Comparison of ENCODE assay signal across 21 cellular contexts in genomic region chr20:61218886-61219480, GRCh38. TPM values are rescaled to one million over a fixed set of nuclear protein-coding genes. Genes with fewer than 3 reads are reported as not detected.
DNase-seq lines count a peak whose midpoint lies in the region; ATAC-seq and TF ChIP-seq lines count a peak whose summit lies in the region.
"Had no signal": no experiment of that assay in that cellular context is flagged by ENCODE, and none has a peak within 500 bp of the region (broad histone marks: within the 10 kb centered on the region; RNA-seq: fewer than 3 reads in every experiment).

No MANE protein-coding gene starts in this region.

- H3K4me1 ChIP-seq in colonic mucosa: no peaks in the 10 kb centered on the region
- H3K4me1 ChIP-seq: gastroesophageal sphincter, upper lobe of right lung had no signal

- intact Hi-C loops in colonic mucosa (cut with DNase I): no loop called here

- no peaks in the 10 kb centered on the region for H3K36me3 ChIP-seq in colonic mucosa
- H3K36me3 ChIP-seq: gastroesophageal sphincter, upper lobe of right lung had no signal

- ATAC-seq in GM19455 (IDR thresholded peaks at IDR 0.05; ENCODE audit: unreplicated experiment): no peak
- ATAC-seq: gastroesophageal sphincter, left colon, upper lobe of right lung, WTC11 had no signal

- TF ChIP-seq CTCF in colonic mucosa (IDR thresholded peaks at IDR 0.05): no peak

- H3K27ac ChIP-seq in colonic mucosa: no peak overlapping the region
- H3K27ac ChIP-seq: gastroesophageal sphincter, upper lobe of right lung had no signal

- no peak overlapping the region for H3K9ac ChIP-seq in colonic mucosa (ENCODE audit: low read depth in 2 of 2, low read length in 2 of 2)
- H3K9ac ChIP-seq: SK-N-SH had no signal

- H3K27me3 ChIP-seq in colonic mucosa: no peaks in the 10 kb centered on the region

- DNase-seq in EL (peak; percentile 56), NCI-H226 (peak; percentile 12), fibroblast of peridontal ligament (ENCODE audit: extremely low read depth) (peak; percentile 27), skeletal muscle cell (ENCODE audit: low read depth) (peak; percentile 23), NCI-H526 treated with DMSO at 0.1 percent for 48 hours (lab: John Stamatoyannopoulos, UW) (no peak), cerebellar cortex (ENCODE audit: low spot score) (no peak), colonic mucosa (no peak)
- DNase-seq: activated CD4-positive, alpha-beta T cell treated with anti-CD3 and anti-CD28 coated beads, Interleukin-2, amount 50 U/mL, for 48 hours; activated naive CD4-positive, alpha-beta T cell treated with Interleukin-2 at 50 U/mL for 16 hours; cortex of kidney; DMS153; left colon; NCI-H1694 treated with DMSO at 0.1 percent for 48 hours; NCI-H2227 treated with DMSO at 0.1 percent for 48 hours; NK-92 treated with Interleukin-12 subunit alpha and Interleukin-12 subunit beta, amount 100 ng/mL, for 24 hours; SK-N-SH; stimulated activated CD4-positive, alpha-beta T cell treated with anti-CD3 and anti-CD28 coated beads, Interleukin-4, amount 100 ng/mL, for 24 hours; upper lobe of right lung had no signal

- H3K4me3 ChIP-seq in skeletal muscle cell (ENCODE audit: low read depth, low read length) (no peak overlapping the region), colonic mucosa (no peak overlapping the region)
- H3K4me3 ChIP-seq: gastroesophageal sphincter, upper lobe of right lung had no signal

- no peaks in the 10 kb centered on the region for H3K9me3 ChIP-seq in colonic mucosa
- H3K9me3 ChIP-seq: gastroesophageal sphincter, SK-N-SH, upper lobe of right lung had no signal

RNA-seq across cellular contexts. Expression of gene CDH4, which starts 33.1 kb away (rescaled TPM):
- under 1 TPM in 1 of 2 donors, not detected in 1; 0.08 TPM for total RNA-seq in colonic mucosa

Comparison
In these comparisons a context has a peak if more than half of its experiments do, and no peak if none do; other contexts are left out.
1. DNase-seq: peak in EL (single experiment), NCI-H226 (single experiment), fibroblast of peridontal ligament (single experiment) and skeletal muscle cell (single experiment); none in NCI-H526 treated with DMSO at 0.1 percent for 48 hours (single experiment), cerebellar cortex (single experiment) and colonic mucosa (single experiment).